10 cellular contexts compared by ENCODE assay signal in the genomic region with DNA sequence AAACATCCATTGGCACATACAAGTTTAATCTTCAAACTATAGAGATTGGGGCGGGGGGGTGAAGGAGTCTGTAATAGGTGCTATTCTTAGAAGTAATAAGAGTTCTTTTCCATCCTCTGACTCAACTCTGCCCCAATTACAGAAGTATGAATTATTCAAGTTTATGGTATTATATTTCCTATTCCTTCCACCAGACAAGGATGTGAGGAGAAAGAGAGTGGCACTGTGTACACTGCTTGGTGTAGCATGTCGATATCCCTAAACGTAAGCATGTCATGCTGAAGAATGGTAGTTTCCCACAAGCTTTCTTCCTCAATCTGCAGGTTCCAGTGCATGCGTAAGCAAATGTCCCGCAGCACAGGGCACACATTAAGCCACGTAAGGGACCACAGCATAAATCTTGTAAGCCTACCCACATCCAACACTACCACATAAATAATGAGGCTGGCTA. TPM values are rescaled to one million over a fixed set of nuclear protein-coding genes. Genes with fewer than 3 reads are reported as not detected.
A peak's percentile ranks its signal among the peaks of the same experiment; 100 is the strongest.
DNase-seq lines count a peak whose midpoint lies in the region; ATAC-seq and TF ChIP-seq lines count a peak whose summit lies in the region.
"Had no signal": no experiment of that assay in that cellular context is flagged by ENCODE, and none has a peak within 500 bp of the region (broad histone marks: within the 10 kb centered on the region; RNA-seq: fewer than 3 reads in every experiment).

No MANE protein-coding gene starts in this region.

- TF ChIP-seq CTCF in tibial artery (IDR thresholded peaks at IDR 0.05), result no peak

- H3K27me3 ChIP-seq in mesenchymal stem cell (ENCODE audit: control insufficient read depth in 1 of 2, insufficient read depth in 1 of 2, low read length in 2 of 2), result no peaks in the 10 kb centered on the region
- no peaks in the 10 kb centered on the region for H3K27me3 ChIP-seq in tibial artery

- WGBS in mesenchymal stem cell, result 94% methylated on average over 5 of the region's 6 CpGs

- H3K18ac ChIP-seq in mesenchymal stem cell (ENCODE audit: low read depth in 1 of 2, low read length in 2 of 2), result no peak overlapping the region

- no peak overlapping the region for H4K8ac ChIP-seq in mesenchymal stem cell (ENCODE audit: low read length)

- H3K4me3 ChIP-seq in mesenchymal stem cell (ENCODE audit: insufficient read depth in 1 of 2, low read depth in 1 of 2, low read length in 2 of 2) (no peak overlapping the region), tibial artery (no peak overlapping the region)

- peaks cover 5 to 12% of the 10 kb centered on the region in 2 donors for H3K36me3 Mint-ChIP-seq in activated T-cell treated with anti-CD3 and anti-CD28 coated beads, Interleukin-2, amount 50 U/mL, for 72 hours (ENCODE audit: insufficient read depth in 2 of 2)
- peaks cover 6% of the 10 kb centered on the region for H3K36me3 Mint-ChIP-seq in activated naive CD8-positive, alpha-beta T cell treated with anti-CD3 and anti-CD28 coated beads, Interleukin-2, amount 50 U/mL, for 24 hours (ENCODE audit: low read depth)

- H2AK5ac ChIP-seq in mesenchymal stem cell (ENCODE audit: low read length, severe bottlenecking), result no peak overlapping the region

- H3K9ac ChIP-seq in mesenchymal stem cell (ENCODE audit: low read length), result no peak overlapping the region
- H3K9ac ChIP-seq: KMS-11 had no signal

- peaks cover 92% of the 10 kb centered on the region for H3K4me1 Mint-ChIP-seq in activated T-cell treated with anti-CD3 and anti-CD28 coated beads, Interleukin-2, amount 50 U/mL, for 72 hours (ENCODE audit: low read depth)
- peaks cover 82% of the 10 kb centered on the region for H3K4me1 Mint-ChIP-seq in activated naive CD8-positive, alpha-beta T cell treated with anti-CD3 and anti-CD28 coated beads, Interleukin-2, amount 50 U/mL, for 24 hours

- no peak overlapping the region for H2BK12ac ChIP-seq in mesenchymal stem cell (ENCODE audit: low read length in 2 of 2)

- no peak overlapping the region for H2BK5ac ChIP-seq in mesenchymal stem cell (ENCODE audit: low read depth, low read length, poor library complexity, severe bottlenecking)

- peak overlapping the region; percentile 88 for H3K27ac Mint-ChIP-seq in activated T-cell treated with anti-CD3 and anti-CD28 coated beads, Interleukin-2, amount 50 U/mL, for 72 hours
- H3K27ac Mint-ChIP-seq in activated naive CD8-positive, alpha-beta T cell treated with anti-CD3 and anti-CD28 coated beads, Interleukin-2, amount 50 U/mL, for 24 hours, result peak overlapping the region; percentile 53

- H3K36me3 ChIP-seq in mesenchymal stem cell (ENCODE audit: control insufficient read depth in 1 of 2, insufficient read depth in 2 of 2, low read depth in 1 of 2, low read length in 2 of 2) (no peaks in the 10 kb centered on the region), tibial artery (no peaks in the 10 kb centered on the region)

- no peak overlapping the region for H2BK120ac ChIP-seq in mesenchymal stem cell (ENCODE audit: low read depth, low read length)

- H2AFZ ChIP-seq in mesenchymal stem cell (ENCODE audit: low read depth, low read length), result no peak overlapping the region

- H3K9me3 Mint-ChIP-seq in activated T-cell treated with anti-CD3 and anti-CD28 coated beads, Interleukin-2, amount 50 U/mL, for 72 hours, result peaks cover 0 to 2% of the 10 kb centered on the region in 2 donors
- peaks cover 5% of the 10 kb centered on the region for H3K9me3 Mint-ChIP-seq in activated naive CD8-positive, alpha-beta T cell treated with anti-CD3 and anti-CD28 coated beads, Interleukin-2, amount 50 U/mL, for 24 hours

- H3K4ac ChIP-seq in mesenchymal stem cell (ENCODE audit: low read depth in 1 of 2, low read length in 2 of 2), result no peak overlapping the region

- no peaks in the 10 kb centered on the region for H3K27me3 Mint-ChIP-seq in activated T-cell treated with anti-CD3 and anti-CD28 coated beads, Interleukin-2, amount 50 U/mL, for 72 hours (ENCODE audit: low read depth)
- no peaks in the 10 kb centered on the region for H3K27me3 Mint-ChIP-seq in activated naive CD8-positive, alpha-beta T cell treated with anti-CD3 and anti-CD28 coated beads, Interleukin-2, amount 50 U/mL, for 24 hours

- H3K4me1 ChIP-seq in mesenchymal stem cell (ENCODE audit: control insufficient read depth, insufficient read depth, low read depth, low read length) (peaks cover 43% of the 10 kb centered on the region), tibial artery (peaks cover 0 to 100% (median 81%) of the 10 kb centered on the region in 4 donors)

- peak overlapping the region; percentile 21 to 63 for H3K4me3 Mint-ChIP-seq in activated T-cell treated with anti-CD3 and anti-CD28 coated beads, Interleukin-2, amount 50 U/mL, for 72 hours
- peak overlapping the region; percentile 9 for H3K4me3 Mint-ChIP-seq in activated naive CD8-positive, alpha-beta T cell treated with anti-CD3 and anti-CD28 coated beads, Interleukin-2, amount 50 U/mL, for 24 hours

- H3K4me2 ChIP-seq in mesenchymal stem cell (ENCODE audit: low read length, poor library complexity, severe bottlenecking), result no peak overlapping the region
- H3K4me2 ChIP-seq: KMS-11 had no signal

- intact Hi-C loops in tibial artery (cut with DNase I; ENCODE audit: low total_unique reads), result no loop called here

- peak; percentile 37 to 48 for ATAC-seq in activated T-cell treated with anti-CD3 and anti-CD28 coated beads, Interleukin-2, amount 50 U/mL, for 72 hours (replicated peaks in 1 of 2)
- ATAC-seq in activated naive CD8-positive, alpha-beta T cell treated with anti-CD3 and anti-CD28 coated beads, Interleukin-2, amount 50 U/mL, for 24 hours, result peak; percentile 54

- H4K91ac ChIP-seq in mesenchymal stem cell (ENCODE audit: low read length), result no peak overlapping the region

- H3K9me3 ChIP-seq in mesenchymal stem cell (ENCODE audit: control insufficient read depth, low read length) (no peaks in the 10 kb centered on the region), tibial artery (no peaks in the 10 kb centered on the region)

- H3K27ac ChIP-seq in mesenchymal stem cell (ENCODE audit: low read length, poor library complexity, severe bottlenecking), result peak overlapping the region; percentile 33
- peak overlapping the region; percentile 25 to 46 for H3K27ac ChIP-seq in tibial artery
- H3K27ac ChIP-seq: KMS-11 had no signal

- no peak overlapping the region for H3K14ac ChIP-seq in mesenchymal stem cell (ENCODE audit: low read length in 2 of 2)

- no peaks in the 10 kb centered on the region for H3K79me1 ChIP-seq in mesenchymal stem cell (replicated peaks; ENCODE audit: low read length, poor library complexity, severe bottlenecking)

- H3K23ac ChIP-seq in mesenchymal stem cell (ENCODE audit: low read length in 2 of 2), result no peak overlapping the region

- DNase-seq in activated T-cell treated with anti-CD3 and anti-CD28 coated beads, Interleukin-2, amount 50 U/mL, for 72 hours, result no peak
- no peak for DNase-seq in activated T-cell treated with anti-CD3 and anti-CD28 coated beads, Interleukin-2, amount 50 U/mL, for 48 hours
- DNase-seq in activated naive CD8-positive, alpha-beta T cell treated with anti-CD3 and anti-CD28 coated beads, Interleukin-2, amount 50 U/mL, for 24 hours, result no peak
- no peak for DNase-seq in mesenchymal stem cell
- no peak for DNase-seq in tibial artery
- no peak for DNase-seq in NCI-H146 treated with DMSO at 0.1 percent for 48 hours (lab: John Stamatoyannopoulos, UW; ENCODE audit: unreplicated experiment)
- no peak for DNase-seq in NCI-H128 (lab: John Stamatoyannopoulos, UW; ENCODE audit: unreplicated experiment)
- no peak for DNase-seq in 8988T
- DNase-seq: NK-92 treated with Interleukin-12 subunit alpha and Interleukin-12 subunit beta, amount 100 ng/mL, for 24 hours had no signal

- H2BK15ac ChIP-seq in mesenchymal stem cell (ENCODE audit: low read depth, poor library complexity, severe bottlenecking), result no peak overlapping the region

RNA-seq across cellular contexts. Expression of a gene that starts 14.1 kb away (rescaled TPM):
- total RNA-seq in activated T-cell treated with anti-CD3 and anti-CD28 coated beads, Interleukin-2, amount 50 U/mL, for 72 hours, result 100 to 1,000 TPM; 161 to 187 TPM
- 59.9 TPM for polyA plus RNA-seq in mesenchymal stem cell (2013, experiment 1 of 2)
- polyA plus RNA-seq in mesenchymal stem cell (2013, experiment 2 of 2), result 57.1 TPM
